1 cellular context compared by ENCODE assay signal in the genomic region with DNA sequence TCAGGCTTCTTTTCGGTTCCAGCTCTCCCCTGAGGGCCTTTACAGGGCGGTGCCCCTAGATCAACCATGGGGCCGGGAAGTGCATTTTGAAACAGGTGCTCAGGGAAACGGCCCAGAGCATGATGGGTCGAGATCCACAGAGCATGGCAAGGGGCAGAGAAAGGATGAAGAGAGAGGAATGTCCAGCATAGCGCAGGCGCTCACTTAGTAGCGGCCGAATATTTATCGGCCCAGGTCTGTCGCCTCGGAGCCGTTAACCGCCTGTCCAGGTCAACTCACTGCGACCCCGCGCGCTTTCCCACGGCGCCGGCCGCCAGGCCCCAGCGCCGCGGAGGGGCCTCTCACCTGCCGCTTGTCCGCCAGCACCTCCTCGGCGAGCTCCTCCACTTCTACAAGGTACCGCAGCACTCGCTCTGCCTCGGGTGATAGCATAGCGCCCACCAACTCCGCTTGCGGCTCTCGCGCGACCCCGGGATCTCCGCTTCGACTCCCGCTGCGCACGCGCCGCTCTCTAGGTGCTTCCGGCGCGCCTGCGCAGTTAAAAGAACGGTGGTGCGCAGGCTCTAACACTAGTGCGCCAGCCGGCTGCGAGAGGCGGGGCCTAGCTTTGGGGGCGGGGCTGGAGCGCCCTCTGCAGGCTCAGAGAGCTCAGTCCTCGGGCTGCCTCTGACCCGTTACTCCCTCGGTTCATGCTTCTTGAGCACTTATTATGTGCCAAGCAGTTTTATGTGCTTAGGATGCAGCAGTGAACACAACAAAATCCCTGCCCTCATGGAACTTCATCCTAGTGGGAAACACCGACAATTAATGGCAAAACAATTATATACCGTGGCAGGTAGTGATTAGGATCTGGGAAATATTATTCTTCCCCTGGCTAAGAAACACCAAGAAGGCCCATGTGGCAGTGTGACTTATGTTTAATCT.
TF ChIP-seq lines count a peak whose summit lies in the region.

A gene (minus strand): TSS at position 517 of the 924 bp plus-strand sequence. CDS start 85 bp downstream, at position 432.

TF ChIP-seq in HCT116, 20 proteins besides CTCF, POLR2A, EP300 and RAD21 (continued from another document):
- TF ChIP-seq, protein P1, sequence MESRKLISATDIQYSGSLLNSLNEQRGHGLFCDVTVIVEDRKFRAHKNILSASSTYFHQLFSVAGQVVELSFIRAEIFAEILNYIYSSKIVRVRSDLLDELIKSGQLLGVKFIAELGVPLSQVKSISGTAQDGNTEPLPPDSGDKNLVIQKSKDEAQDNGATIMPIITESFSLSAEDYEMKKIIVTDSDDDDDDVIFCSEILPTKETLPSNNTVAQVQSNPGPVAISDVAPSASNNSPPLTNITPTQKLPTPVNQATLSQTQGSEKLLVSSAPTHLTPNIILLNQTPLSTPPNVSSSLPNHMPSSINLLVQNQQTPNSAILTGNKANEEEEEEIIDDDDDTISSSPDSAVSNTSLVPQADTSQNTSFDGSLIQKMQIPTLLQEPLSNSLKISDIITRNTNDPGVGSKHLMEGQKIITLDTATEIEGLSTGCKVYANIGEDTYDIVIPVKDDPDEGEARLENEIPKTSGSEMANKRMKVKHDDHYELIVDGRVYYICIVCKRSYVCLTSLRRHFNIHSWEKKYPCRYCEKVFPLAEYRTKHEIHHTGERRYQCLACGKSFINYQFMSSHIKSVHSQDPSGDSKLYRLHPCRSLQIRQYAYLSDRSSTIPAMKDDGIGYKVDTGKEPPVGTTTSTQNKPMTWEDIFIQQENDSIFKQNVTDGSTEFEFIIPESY (IDR thresholded peaks at IDR 0.05; ENCODE audit: extremely low read depth, insufficient replicate concordance, low read length) = peak; percentile 89
- no peak for TF ChIP-seq FOSL1 (IDR thresholded peaks at IDR 0.05; ENCODE audit: low read depth)
- peak; percentile 88 for TF ChIP-seq POLR2AphosphoS5 (IDR thresholded peaks at IDR 0.05; ENCODE audit: low read depth, low read length)
- TF ChIP-seq ZFX (IDR thresholded peaks at IDR 0.05) = peak; percentile 74
- no peak for TF ChIP-seq EZH2phosphoT487 (IDR thresholded peaks at IDR 0.05; ENCODE audit: borderline replicate concordance)
- TF ChIP-seq, protein P2, sequence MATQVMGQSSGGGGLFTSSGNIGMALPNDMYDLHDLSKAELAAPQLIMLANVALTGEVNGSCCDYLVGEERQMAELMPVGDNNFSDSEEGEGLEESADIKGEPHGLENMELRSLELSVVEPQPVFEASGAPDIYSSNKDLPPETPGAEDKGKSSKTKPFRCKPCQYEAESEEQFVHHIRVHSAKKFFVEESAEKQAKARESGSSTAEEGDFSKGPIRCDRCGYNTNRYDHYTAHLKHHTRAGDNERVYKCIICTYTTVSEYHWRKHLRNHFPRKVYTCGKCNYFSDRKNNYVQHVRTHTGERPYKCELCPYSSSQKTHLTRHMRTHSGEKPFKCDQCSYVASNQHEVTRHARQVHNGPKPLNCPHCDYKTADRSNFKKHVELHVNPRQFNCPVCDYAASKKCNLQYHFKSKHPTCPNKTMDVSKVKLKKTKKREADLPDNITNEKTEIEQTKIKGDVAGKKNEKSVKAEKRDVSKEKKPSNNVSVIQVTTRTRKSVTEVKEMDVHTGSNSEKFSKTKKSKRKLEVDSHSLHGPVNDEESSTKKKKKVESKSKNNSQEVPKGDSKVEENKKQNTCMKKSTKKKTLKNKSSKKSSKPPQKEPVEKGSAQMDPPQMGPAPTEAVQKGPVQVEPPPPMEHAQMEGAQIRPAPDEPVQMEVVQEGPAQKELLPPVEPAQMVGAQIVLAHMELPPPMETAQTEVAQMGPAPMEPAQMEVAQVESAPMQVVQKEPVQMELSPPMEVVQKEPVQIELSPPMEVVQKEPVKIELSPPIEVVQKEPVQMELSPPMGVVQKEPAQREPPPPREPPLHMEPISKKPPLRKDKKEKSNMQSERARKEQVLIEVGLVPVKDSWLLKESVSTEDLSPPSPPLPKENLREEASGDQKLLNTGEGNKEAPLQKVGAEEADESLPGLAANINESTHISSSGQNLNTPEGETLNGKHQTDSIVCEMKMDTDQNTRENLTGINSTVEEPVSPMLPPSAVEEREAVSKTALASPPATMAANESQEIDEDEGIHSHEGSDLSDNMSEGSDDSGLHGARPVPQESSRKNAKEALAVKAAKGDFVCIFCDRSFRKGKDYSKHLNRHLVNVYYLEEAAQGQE (IDR thresholded peaks at IDR 0.05; ENCODE audit: low read depth) = no peak
- TF ChIP-seq, protein P3, sequence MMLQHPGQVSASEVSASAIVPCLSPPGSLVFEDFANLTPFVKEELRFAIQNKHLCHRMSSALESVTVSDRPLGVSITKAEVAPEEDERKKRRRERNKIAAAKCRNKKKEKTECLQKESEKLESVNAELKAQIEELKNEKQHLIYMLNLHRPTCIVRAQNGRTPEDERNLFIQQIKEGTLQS (IDR thresholded peaks at IDR 0.05) = no peak
- peak; percentile 49 for TF ChIP-seq SP1 (IDR thresholded peaks at IDR 0.05; ENCODE audit: low read depth)
- TF ChIP-seq TCF7L2 (IDR thresholded peaks at IDR 0.05; ENCODE audit: borderline replicate concordance, extremely low read depth, insufficient read depth, insufficient read length) = no peak
- no peak for TF ChIP-seq ZNF274 (IDR thresholded peaks at IDR 0.05; ENCODE audit: low read depth, low read length)
- no peak for TF ChIP-seq SRF (IDR thresholded peaks at IDR 0.05; ENCODE audit: low read depth)
- TF ChIP-seq YY1 (IDR thresholded peaks at IDR 0.05; ENCODE audit: extremely low read depth, insufficient replicate concordance, low read depth, low read length) = peak; percentile 61
